Comparison of ENCODE assay signal across 8 cellular contexts in the genomic region with DNA sequence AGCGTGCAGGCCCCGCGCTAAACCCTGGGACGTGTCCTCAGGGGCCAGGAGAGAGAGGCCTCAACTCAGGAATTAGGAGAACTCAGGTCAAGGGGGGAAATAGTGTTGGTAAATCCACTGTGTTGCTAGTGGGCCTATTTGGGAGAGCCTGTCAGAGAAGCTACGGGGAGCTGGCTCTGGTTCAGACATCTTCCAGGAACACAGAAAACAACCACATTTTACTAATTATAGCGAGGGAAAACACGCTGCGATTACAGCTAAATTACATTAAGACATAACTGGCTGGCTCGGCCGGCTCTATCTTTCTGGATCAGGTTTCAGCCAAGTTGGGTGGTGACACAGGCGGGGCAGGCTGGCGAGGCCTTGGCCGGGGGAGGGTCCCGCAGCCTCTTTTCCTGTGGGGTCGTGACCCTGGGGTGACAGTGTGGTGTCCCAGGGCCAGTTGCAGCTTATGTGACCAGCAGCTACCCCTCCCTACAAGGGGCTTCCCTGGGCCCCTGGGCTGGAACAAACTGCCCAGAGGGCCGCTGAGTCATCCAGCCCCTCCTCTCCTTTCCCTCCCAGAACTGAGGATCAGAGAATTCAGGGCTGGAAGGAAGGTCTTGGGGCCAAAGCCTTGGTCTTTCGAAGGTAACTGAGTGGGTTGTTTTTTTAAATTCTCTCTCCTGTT.
DNase-seq lines count a peak whose midpoint lies in the region; ATAC-seq and TF ChIP-seq lines count a peak whose summit lies in the region.

No MANE protein-coding gene starts in this region.

- peak overlapping the region; percentile 48 for H3K4me3 ChIP-seq in thoracic aorta

- ATAC-seq in thoracic aorta (ENCODE audit: insufficient number of reproducible peaks, low FRiP score, low read depth) (peak; percentile 40), HG03139 (IDR thresholded peaks at IDR 0.05; ENCODE audit: unreplicated experiment) (no peak)
- ATAC-seq in activated naive CD8-positive, alpha-beta T cell treated with anti-CD3 and anti-CD28 coated beads, Interleukin-2, amount 50 U/mL, for 24 hours, result no peak

- no peaks in the 10 kb centered on the region for H3K27me3 ChIP-seq in thoracic aorta (replicated peaks; ENCODE audit: insufficient read depth)

- CTCF ChIA-PET in activated CD4-positive, alpha-beta memory T cell treated with anti-CD3 and anti-CD28 coated beads, Interleukin-2, amount 10 ng/mL, durations not matched to agents 7 days and 5 days (lab: Charles Lee), result no interaction called here

- H3K36me3 Mint-ChIP-seq in activated CD4-positive, alpha-beta memory T cell treated with anti-CD3 and anti-CD28 coated beads, Interleukin-2, amount 10 ng/mL, durations not matched to agents 7 days and 5 days (ENCODE audit: low read depth), result no peaks in the 10 kb centered on the region
- no peaks in the 10 kb centered on the region for H3K36me3 Mint-ChIP-seq in activated naive CD8-positive, alpha-beta T cell treated with anti-CD3 and anti-CD28 coated beads, Interleukin-2, amount 50 U/mL, for 24 hours (ENCODE audit: low read depth)

- DNase-seq in HT1080 (ENCODE audit: low read depth) (peak; percentile 70), astrocyte of the hippocampus (ENCODE audit: low read depth, low spot score) (peak; percentile 85), islet precursor cell (peak; percentile 95), thoracic aorta (ENCODE audit: low spot score) (peak; percentile 39), NCI-H2227 treated with DMSO at 0.1 percent for 48 hours (lab: John Stamatoyannopoulos, UW) (no peak)
- DNase-seq in activated CD4-positive, alpha-beta memory T cell treated with anti-CD3 and anti-CD28 coated beads, Interleukin-2, amount 10 ng/mL, durations not matched to agents 7 days and 5 days, result no peak
- DNase-seq in activated naive CD8-positive, alpha-beta T cell treated with anti-CD3 and anti-CD28 coated beads, Interleukin-2, amount 50 U/mL, for 24 hours, result no peak

- H3K4me3 Mint-ChIP-seq in activated CD4-positive, alpha-beta memory T cell treated with anti-CD3 and anti-CD28 coated beads, Interleukin-2, amount 10 ng/mL, durations not matched to agents 7 days and 5 days, result no peak overlapping the region
- no peak overlapping the region for H3K4me3 Mint-ChIP-seq in activated naive CD8-positive, alpha-beta T cell treated with anti-CD3 and anti-CD28 coated beads, Interleukin-2, amount 50 U/mL, for 24 hours

- H3K27ac Mint-ChIP-seq in activated CD4-positive, alpha-beta memory T cell treated with anti-CD3 and anti-CD28 coated beads, Interleukin-2, amount 10 ng/mL, durations not matched to agents 7 days and 5 days, result no peak overlapping the region
- H3K27ac Mint-ChIP-seq in activated naive CD8-positive, alpha-beta T cell treated with anti-CD3 and anti-CD28 coated beads, Interleukin-2, amount 50 U/mL, for 24 hours, result no peak overlapping the region

- no peaks in the 10 kb centered on the region for H3K9me3 Mint-ChIP-seq in activated CD4-positive, alpha-beta memory T cell treated with anti-CD3 and anti-CD28 coated beads, Interleukin-2, amount 10 ng/mL, durations not matched to agents 7 days and 5 days
- no peaks in the 10 kb centered on the region for H3K9me3 Mint-ChIP-seq in activated naive CD8-positive, alpha-beta T cell treated with anti-CD3 and anti-CD28 coated beads, Interleukin-2, amount 50 U/mL, for 24 hours

- peaks cover 2% of the 10 kb centered on the region for H3K27me3 Mint-ChIP-seq in activated CD4-positive, alpha-beta memory T cell treated with anti-CD3 and anti-CD28 coated beads, Interleukin-2, amount 10 ng/mL, durations not matched to agents 7 days and 5 days
- H3K27me3 Mint-ChIP-seq in activated naive CD8-positive, alpha-beta T cell treated with anti-CD3 and anti-CD28 coated beads, Interleukin-2, amount 50 U/mL, for 24 hours, result peaks cover 6% of the 10 kb centered on the region

- H3K36me3 ChIP-seq in thoracic aorta, result no peaks in the 10 kb centered on the region

- POLR2A ChIA-PET in activated CD4-positive, alpha-beta memory T cell treated with anti-CD3 and anti-CD28 coated beads, Interleukin-2, amount 10 ng/mL, durations not matched to agents 7 days and 5 days (lab: Charles Lee), result no interaction called here

- TF ChIP-seq CTCF in thoracic aorta (IDR thresholded peaks at IDR 0.05), result no peak

- H3K27ac ChIP-seq in thoracic aorta, result peak overlapping the region; percentile 81 to 89

- no peaks in the 10 kb centered on the region for H3K9me3 ChIP-seq in thoracic aorta

- H3K4me1 ChIP-seq in thoracic aorta (ENCODE audit: control insufficient read depth in 1 of 2, low read depth in 2 of 2), result peaks cover 19 to 45% of the 10 kb centered on the region in 2 donors

- no peaks in the 10 kb centered on the region for H3K4me1 Mint-ChIP-seq in activated CD4-positive, alpha-beta memory T cell treated with anti-CD3 and anti-CD28 coated beads, Interleukin-2, amount 10 ng/mL, durations not matched to agents 7 days and 5 days
- H3K4me1 Mint-ChIP-seq in activated naive CD8-positive, alpha-beta T cell treated with anti-CD3 and anti-CD28 coated beads, Interleukin-2, amount 50 U/mL, for 24 hours, result no peaks in the 10 kb centered on the region

Comparison
In these comparisons a context has a peak if more than half of its experiments do, and no peak if none do; other contexts are left out.
1. DNase-seq: peak in HT1080 (single experiment), astrocyte of the hippocampus (single experiment), islet precursor cell (single experiment) and thoracic aorta (single experiment); none in activated CD4-positive, alpha-beta memory T cell treated with anti-CD3 and anti-CD28 coated beads, Interleukin-2, amount 10 ng/mL, durations not matched to agents 7 days and 5 days (single experiment), NCI-H2227 treated with DMSO at 0.1 percent for 48 hours (single experiment) and activated naive CD8-positive, alpha-beta T cell treated with anti-CD3 and anti-CD28 coated beads, Interleukin-2, amount 50 U/mL, for 24 hours (single experiment).